16 cellular contexts compared by ENCODE assay signal in the genomic region with DNA sequence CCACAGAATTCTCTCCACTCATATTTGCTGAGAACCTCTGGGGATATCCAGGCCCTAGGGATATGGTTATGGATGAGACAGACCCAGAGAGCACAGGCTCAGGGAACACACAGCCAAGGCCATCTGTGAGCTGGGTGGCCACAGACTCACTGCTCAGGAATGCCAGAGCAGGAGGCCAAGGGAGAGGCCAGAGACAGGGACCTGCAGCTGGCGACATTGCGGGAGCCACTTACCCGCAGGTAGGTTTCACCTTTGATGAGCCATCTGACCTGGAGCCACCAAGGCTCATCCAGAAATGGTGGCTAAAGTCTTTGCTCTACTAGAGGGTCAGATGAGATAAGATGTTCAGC. TPM values are rescaled to one million over a fixed set of nuclear protein-coding genes. Genes with fewer than 3 reads are reported as not detected.
DNase-seq lines count a peak whose midpoint lies in the region; ATAC-seq and TF ChIP-seq lines count a peak whose summit lies in the region.
"Had no signal": no experiment of that assay in that cellular context is flagged by ENCODE, and none has a peak within 500 bp of the region (broad histone marks: within the 10 kb centered on the region; RNA-seq: fewer than 3 reads in every experiment).

No MANE protein-coding gene starts in this region.

- H4K20me1 ChIP-seq in hepatocyte (ENCODE audit: insufficient read depth, poor library complexity, severe bottlenecking): no peaks in the 10 kb centered on the region

- no peaks in the 10 kb centered on the region for H3K79me2 ChIP-seq in hepatocyte

- CTCF ChIA-PET in activated CD4-positive, alpha-beta memory T cell treated with anti-CD3 and anti-CD28 coated beads for 36 hours (lab: Charles Lee): interaction anchor here (0.6 kb wide), 1 partner anchor 9 kb away, joined by 3 read pairs; no protein-coding TSS in a partner anchor
- CTCF ChIA-PET in activated CD4-positive, alpha-beta memory T cell treated with anti-CD3 and anti-CD28 coated beads, Interleukin-2, amount 10 ng/mL, durations not matched to agents 7 days and 5 days (lab: Charles Lee): interaction anchor here (1.2 kb wide), 1 partner anchor 20 kb away, joined by 3 read pairs; no protein-coding TSS in a partner anchor

- H3K9me3 ChIP-seq in SJCRH30 (replicated peaks) (no peaks in the 10 kb centered on the region), hepatocyte (ENCODE audit: low read depth) (no peaks in the 10 kb centered on the region)
- H3K9me3 ChIP-seq: ovary had no signal

- H3K9me3 Mint-ChIP-seq in activated CD4-positive, alpha-beta memory T cell treated with anti-CD3 and anti-CD28 coated beads for 36 hours: no peaks in the 10 kb centered on the region
- no peaks in the 10 kb centered on the region for H3K9me3 Mint-ChIP-seq in activated CD4-positive, alpha-beta memory T cell treated with anti-CD3 and anti-CD28 coated beads, Interleukin-2, amount 10 ng/mL, durations not matched to agents 7 days and 5 days
- H3K9me3 Mint-ChIP-seq: stimulated activated naive CD8-positive, alpha-beta T cell treated with anti-CD3 and anti-CD28 coated beads, Interleukin-15, Interleukin-2, amounts not matched to agents 100 ng/mL and 50 ng/mL, for 24 hours had no signal

- POLR2A ChIA-PET in activated CD4-positive, alpha-beta memory T cell treated with anti-CD3 and anti-CD28 coated beads for 36 hours (lab: Charles Lee): no interaction called here
- POLR2A ChIA-PET in activated CD4-positive, alpha-beta memory T cell treated with anti-CD3 and anti-CD28 coated beads, Interleukin-2, amount 10 ng/mL, durations not matched to agents 7 days and 5 days (lab: Charles Lee): interaction anchor here (7.2 kb wide), 1 partner anchor 11 kb away, joined by 43 read pairs; no protein-coding TSS in a partner anchor

- peaks cover 32% of the 10 kb centered on the region for H3K4me1 ChIP-seq in SJCRH30
- peaks cover 33% of the 10 kb centered on the region for H3K4me1 ChIP-seq in hepatocyte (ENCODE audit: insufficient read depth)

- ATAC-seq in HG02970 (IDR thresholded peaks at IDR 0.05; ENCODE audit: low FRiP score, unreplicated experiment): no peak
- ATAC-seq: activated CD4-positive, alpha-beta T cell treated with anti-CD3 and anti-CD28 coated beads for 36 hours had no signal

- H3K4me3 ChIP-seq in SJCRH30: no peak overlapping the region
- H3K4me3 ChIP-seq in hepatocyte: no peak overlapping the region
- H3K4me3 ChIP-seq: ovary had no signal

- H3K4me2 ChIP-seq in hepatocyte: no peak overlapping the region

- TF ChIP-seq CTCF in hepatocyte (IDR thresholded peaks at IDR 0.05; ENCODE audit: poor library complexity): no peak

- no peak for DNase-seq in activated CD4-positive, alpha-beta memory T cell treated with anti-CD3 and anti-CD28 coated beads for 36 hours
- DNase-seq in activated CD4-positive, alpha-beta memory T cell treated with anti-CD3 and anti-CD28 coated beads, Interleukin-2, amount 10 ng/mL, durations not matched to agents 7 days and 5 days: no peak
- peak; percentile 60 to 65 for DNase-seq in SJCRH30
- DNase-seq in hepatocyte (ENCODE audit: low spot score): no peak
- no peak for DNase-seq in OCI-M1 (lab: John Stamatoyannopoulos, UW)
- DNase-seq in NCI-H2196 treated with DMSO at 0.1 percent for 48 hours (lab: John Stamatoyannopoulos, UW; ENCODE audit: unreplicated experiment): no peak
- no peak for DNase-seq in NCI-H1436 (lab: John Stamatoyannopoulos, UW)
- DNase-seq: kidney; NK-92 treated with Interleukin-12 subunit alpha and Interleukin-12 subunit beta, amount 100 ng/mL, for 24 hours; SHP77; T1000 had no signal

- H2AFZ ChIP-seq in hepatocyte: no peak overlapping the region

- no peaks in the 10 kb centered on the region for H3K27me3 Mint-ChIP-seq in activated CD4-positive, alpha-beta memory T cell treated with anti-CD3 and anti-CD28 coated beads for 36 hours
- peaks cover 8% of the 10 kb centered on the region for H3K27me3 Mint-ChIP-seq in activated CD4-positive, alpha-beta memory T cell treated with anti-CD3 and anti-CD28 coated beads, Interleukin-2, amount 10 ng/mL, durations not matched to agents 7 days and 5 days
- H3K27me3 Mint-ChIP-seq: activated CD4-positive, alpha-beta T cell treated with anti-CD3 and anti-CD28 coated beads for 36 hours; activated naive CD8-positive, alpha-beta T cell had no signal

- no peak overlapping the region for H3K4me3 Mint-ChIP-seq in activated CD4-positive, alpha-beta memory T cell treated with anti-CD3 and anti-CD28 coated beads for 36 hours
- no peak overlapping the region for H3K4me3 Mint-ChIP-seq in activated CD4-positive, alpha-beta memory T cell treated with anti-CD3 and anti-CD28 coated beads, Interleukin-2, amount 10 ng/mL, durations not matched to agents 7 days and 5 days
- H3K4me3 Mint-ChIP-seq: activated CD4-positive, alpha-beta T cell treated with anti-CD3 and anti-CD28 coated beads for 36 hours; activated naive CD8-positive, alpha-beta T cell; stimulated activated naive CD8-positive, alpha-beta T cell treated with anti-CD3 and anti-CD28 coated beads, Interleukin-15, Interleukin-2, amounts not matched to agents 100 ng/mL and 50 ng/mL, for 24 hours had no signal

- peak overlapping the region; percentile 9 for H3K27ac Mint-ChIP-seq in activated CD4-positive, alpha-beta memory T cell treated with anti-CD3 and anti-CD28 coated beads for 36 hours
- H3K27ac Mint-ChIP-seq in activated CD4-positive, alpha-beta memory T cell treated with anti-CD3 and anti-CD28 coated beads, Interleukin-2, amount 10 ng/mL, durations not matched to agents 7 days and 5 days: no peak overlapping the region
- H3K27ac Mint-ChIP-seq: activated CD4-positive, alpha-beta T cell treated with anti-CD3 and anti-CD28 coated beads for 36 hours; activated naive CD8-positive, alpha-beta T cell; stimulated activated naive CD8-positive, alpha-beta T cell treated with anti-CD3 and anti-CD28 coated beads, Interleukin-15, Interleukin-2, amounts not matched to agents 100 ng/mL and 50 ng/mL, for 24 hours had no signal

- H3K9me2 ChIP-seq in hepatocyte (replicated peaks; ENCODE audit: insufficient read depth): no peaks in the 10 kb centered on the region

- 73% methylated on average over 3 of the region's 3 CpGs for WGBS in hepatocyte (ENCODE audit: low lambda C conversion rate, missing lambda C conversion rate)

- no peaks in the 10 kb centered on the region for H3K36me3 Mint-ChIP-seq in activated CD4-positive, alpha-beta memory T cell treated with anti-CD3 and anti-CD28 coated beads for 36 hours
- H3K36me3 Mint-ChIP-seq in activated CD4-positive, alpha-beta memory T cell treated with anti-CD3 and anti-CD28 coated beads, Interleukin-2, amount 10 ng/mL, durations not matched to agents 7 days and 5 days (ENCODE audit: low read depth): peaks cover 3% of the 10 kb centered on the region
- H3K36me3 Mint-ChIP-seq: activated naive CD8-positive, alpha-beta T cell had no signal

- H3K27me3 ChIP-seq in SJCRH30: no peaks in the 10 kb centered on the region
- H3K27me3 ChIP-seq in hepatocyte: no peaks in the 10 kb centered on the region
- H3K27me3 ChIP-seq: ovary had no signal

- peaks cover 35% of the 10 kb centered on the region for H3K4me1 Mint-ChIP-seq in activated CD4-positive, alpha-beta memory T cell treated with anti-CD3 and anti-CD28 coated beads for 36 hours (ENCODE audit: low read depth)
- H3K4me1 Mint-ChIP-seq in activated CD4-positive, alpha-beta memory T cell treated with anti-CD3 and anti-CD28 coated beads, Interleukin-2, amount 10 ng/mL, durations not matched to agents 7 days and 5 days: peaks cover 37% of the 10 kb centered on the region

- intact Hi-C loops in activated CD4-positive, alpha-beta memory T cell treated with anti-CD3 and anti-CD28 coated beads for 36 hours (cut with micrococcal nuclease): no loop called here

- H3K36me3 ChIP-seq in SJCRH30 (no peaks in the 10 kb centered on the region), hepatocyte (replicated peaks; ENCODE audit: insufficient read depth, low read depth) (no peaks in the 10 kb centered on the region)
- H3K36me3 ChIP-seq: ovary had no signal

- H3K27ac ChIP-seq in SJCRH30: peak overlapping the region; percentile 78
- H3K27ac ChIP-seq in hepatocyte: peak overlapping the region; percentile 72
- H3K27ac ChIP-seq: ovary had no signal

RNA-seq across cellular contexts. Expression of a gene that starts 29.4 kb away (rescaled TPM):
- total RNA-seq in activated CD4-positive, alpha-beta memory T cell treated with anti-CD3 and anti-CD28 coated beads for 36 hours: 10 to 100 TPM; 29.3 to 29.7 TPM
- total RNA-seq in activated CD4-positive, alpha-beta memory T cell treated with anti-CD3 and anti-CD28 coated beads, Interleukin-2, amount 10 ng/mL, durations not matched to agents 7 days and 5 days: 10 to 100 TPM; 24.8 to 26.3 TPM
- 66.3 and 72.7 TPM in 2 replicates for total RNA-seq in SJCRH30 (2014; rRNA removed; shearing (Covaris generic))
- 17.6 and 19.9 TPM in 2 replicates for total RNA-seq in hepatocyte
- 24.6 and 25.1 TPM in 2 replicates for polyA plus RNA-seq in hepatocyte

Comparison
In these comparisons a context has a peak if more than half of its experiments do, and no peak if none do; other contexts are left out.
1. DNase-seq: peak in SJCRH30 (2 of 2); none in activated CD4-positive, alpha-beta memory T cell treated with anti-CD3 and anti-CD28 coated beads for 36 hours (single experiment), activated CD4-positive, alpha-beta memory T cell treated with anti-CD3 and anti-CD28 coated beads, Interleukin-2, amount 10 ng/mL, durations not matched to agents 7 days and 5 days (single experiment), hepatocyte (single experiment), OCI-M1 (single experiment), NCI-H2196 treated with DMSO at 0.1 percent for 48 hours (single experiment) and NCI-H1436 (single experiment).